8 cellular contexts compared by ENCODE assay signal in genomic region chr4:47686294-47686872, GRCh38.
DNase-seq lines count a peak whose midpoint lies in the region; ATAC-seq, FAIRE-seq and TF ChIP-seq lines count a peak whose summit lies in the region.

No MANE protein-coding gene starts in this region.

- no peak for TF ChIP-seq POLR2A in GM12891 (IDR thresholded peaks at IDR 0.05; ENCODE audit: low read depth, low read length)

- H3K4me1 ChIP-seq in endodermal cell (ENCODE audit: control insufficient read depth, insufficient read depth, low read length) (no peaks in the 10 kb centered on the region), thoracic aorta (ENCODE audit: control insufficient read depth in 1 of 2, low read depth in 2 of 2) (no peaks in the 10 kb centered on the region)

- no peaks in the 10 kb centered on the region for H3K4me1 Mint-ChIP-seq in endodermal cell
- H3K4me1 Mint-ChIP-seq in natural killer cell treated with Interleukin-12 subunit alpha and Interleukin-12 subunit beta and Interleukin-15 and Interleukin-18, amount 100 ng/mL, for 72 hours (ENCODE audit: low read depth in 2 of 2) = peaks cover 0 to 3% of the 10 kb centered on the region in 2 donors

- FAIRE-seq in GM12891 (lab: Jason Lieb, UNC) = peak; percentile 81

- DNase-seq in GM12891 (ENCODE audit: insufficient read length, low spot score) = peak; percentile 22
- DNase-seq in HFF-Myc (ENCODE audit: extremely low read depth, low read depth) = no peak
- DNase-seq in NCI-H1694 treated with DMSO at 0.1 percent for 48 hours (lab: John Stamatoyannopoulos, UW) = peak; percentile 7
- DNase-seq in activated CD4-positive, alpha-beta T cell treated with anti-CD3 and anti-CD28 coated beads, Interleukin-2, amount 50 U/mL, for 4 hours = peak; percentile 52 to 54
- peak; percentile 89 for DNase-seq in endodermal cell
- peak; percentile 68 for DNase-seq in natural killer cell treated with Interleukin-12 subunit alpha and Interleukin-12 subunit beta and Interleukin-15 and Interleukin-18, amount 100 ng/mL, for 72 hours (ENCODE audit: low spot score)
- DNase-seq in thoracic aorta (ENCODE audit: low spot score) = no peak
- DNase-seq in putamen (ENCODE audit: low spot score) = no peak

- ATAC-seq in natural killer cell treated with Interleukin-12 subunit alpha and Interleukin-12 subunit beta and Interleukin-15 and Interleukin-18, amount 100 ng/mL, for 72 hours = peak; percentile 66 to 73
- ATAC-seq in thoracic aorta (ENCODE audit: insufficient number of reproducible peaks, low FRiP score, low read depth) = no peak

- no peak overlapping the region for H3K9ac ChIP-seq in endodermal cell (ENCODE audit: extremely low read depth, low read length, poor library complexity, severe bottlenecking)

- H3K4me3 Mint-ChIP-seq in endodermal cell = no peak overlapping the region
- H3K4me3 Mint-ChIP-seq in natural killer cell treated with Interleukin-12 subunit alpha and Interleukin-12 subunit beta and Interleukin-15 and Interleukin-18, amount 100 ng/mL, for 72 hours = no peak overlapping the region

- H3K9me3 ChIP-seq in endodermal cell (ENCODE audit: control insufficient read depth, low read length) = no peaks in the 10 kb centered on the region
- H3K9me3 ChIP-seq in thoracic aorta = no peaks in the 10 kb centered on the region

- no peaks in the 10 kb centered on the region for H3K27me3 Mint-ChIP-seq in endodermal cell (ENCODE audit: insufficient read depth)
- peaks cover 18 to 42% of the 10 kb centered on the region in 2 donors for H3K27me3 Mint-ChIP-seq in natural killer cell treated with Interleukin-12 subunit alpha and Interleukin-12 subunit beta and Interleukin-15 and Interleukin-18, amount 100 ng/mL, for 72 hours

- H3K27me3 ChIP-seq in endodermal cell (ENCODE audit: control insufficient read depth, insufficient read depth, low read length, poor library complexity, severe bottlenecking) = no peaks in the 10 kb centered on the region
- H3K27me3 ChIP-seq in thoracic aorta (replicated peaks; ENCODE audit: insufficient read depth) = no peaks in the 10 kb centered on the region

- no peak overlapping the region for H3K27ac ChIP-seq in endodermal cell (ENCODE audit: low read depth, low read length)
- no peak overlapping the region for H3K27ac ChIP-seq in thoracic aorta

- H3K4me3 ChIP-seq in HFF-Myc (replicated peaks; ENCODE audit: low read depth, low read length) = no peak overlapping the region
- no peak overlapping the region for H3K4me3 ChIP-seq in endodermal cell (ENCODE audit: low read length)
- no peak overlapping the region for H3K4me3 ChIP-seq in thoracic aorta

- 50 to 57% methylated on average over 1 to 9 of the region's 9 CpGs for WGBS in endodermal cell (ENCODE audit: insufficient coverage in 1 of 2, insufficient read length in 1 of 2), 2 experiments

- H3K36me3 ChIP-seq in endodermal cell (ENCODE audit: control insufficient read depth, insufficient read depth, low read length) (no peaks in the 10 kb centered on the region), thoracic aorta (no peaks in the 10 kb centered on the region)

- TF ChIP-seq CTCF in HFF-Myc (IDR thresholded peaks at IDR 0.05; ENCODE audit: low read depth, low read length, missing control alignments) (peak; percentile 75), endodermal cell (conservative IDR thresholded peaks at IDR 0.05) (peak; percentile 95), thoracic aorta (IDR thresholded peaks at IDR 0.05) (peak; percentile 30)

- no peaks in the 10 kb centered on the region for H3K36me3 Mint-ChIP-seq in endodermal cell (ENCODE audit: low read depth)
- no peaks in the 10 kb centered on the region for H3K36me3 Mint-ChIP-seq in natural killer cell treated with Interleukin-12 subunit alpha and Interleukin-12 subunit beta and Interleukin-15 and Interleukin-18, amount 100 ng/mL, for 72 hours

- no peak overlapping the region for H3K27ac Mint-ChIP-seq in endodermal cell
- no peak overlapping the region for H3K27ac Mint-ChIP-seq in natural killer cell treated with Interleukin-12 subunit alpha and Interleukin-12 subunit beta and Interleukin-15 and Interleukin-18, amount 100 ng/mL, for 72 hours

- no peaks in the 10 kb centered on the region for H3K9me3 Mint-ChIP-seq in endodermal cell
- H3K9me3 Mint-ChIP-seq in natural killer cell treated with Interleukin-12 subunit alpha and Interleukin-12 subunit beta and Interleukin-15 and Interleukin-18, amount 100 ng/mL, for 72 hours = no peaks in the 10 kb centered on the region

TF ChIP-seq in GM12891, 5 proteins besides CTCF, POLR2A, EP300 and RAD21:
- no peak for TF ChIP-seq TAF1 (IDR thresholded peaks at IDR 0.05; ENCODE audit: low read depth, low read length)
- no peak; the same call in 1 of the 2 replicates for TF ChIP-seq POU2F2 (IDR thresholded peaks at IDR 0.05; ENCODE audit: low read depth, low read length)
- TF ChIP-seq PAX5 (IDR thresholded peaks at IDR 0.05; ENCODE audit: insufficient read depth, low read length, severe bottlenecking) = no peak
- no peak for TF ChIP-seq SPI1 (IDR thresholded peaks at IDR 0.05; ENCODE audit: low read depth, low read length)
- TF ChIP-seq POLR2AphosphoS5 (IDR thresholded peaks at IDR 0.05; ENCODE audit: low read depth, low read length) = no peak

Comparison
In these comparisons a context has a peak if more than half of its experiments do, and no peak if none do; other contexts are left out.
1. DNase-seq: peak in GM12891 (single experiment), NCI-H1694 treated with DMSO at 0.1 percent for 48 hours (single experiment), activated CD4-positive, alpha-beta T cell treated with anti-CD3 and anti-CD28 coated beads, Interleukin-2, amount 50 U/mL, for 4 hours (2 of 2), endodermal cell (single experiment) and natural killer cell treated with Interleukin-12 subunit alpha and Interleukin-12 subunit beta and Interleukin-15 and Interleukin-18, amount 100 ng/mL, for 72 hours (single experiment); none in HFF-Myc (single experiment), thoracic aorta (single experiment) and putamen (single experiment).
2. CTCF ChIP-seq: peak in every context shown above with its lines; median percentile 95 in endodermal cell; 75 in HFF-Myc; 30 in thoracic aorta.